In genomic region chr5:92553326-92553725, GRCh38 we compare ENCODE assay signal across 24 cellular contexts.
DNase-seq lines count a peak whose midpoint lies in the region; ATAC-seq and TF ChIP-seq lines count a peak whose summit lies in the region.
"Had no signal": no experiment of that assay in that cellular context is flagged by ENCODE, and none has a peak within 500 bp of the region (broad histone marks: within the 10 kb centered on the region; RNA-seq: fewer than 3 reads in every experiment).

No MANE protein-coding gene starts in this region.

- H3K36me3 ChIP-seq in adipocyte (ENCODE audit: control insufficient read depth, insufficient read depth, low read length, severe bottlenecking) (no peaks in the 10 kb centered on the region), upper lobe of left lung (no peaks in the 10 kb centered on the region)
- H3K36me3 ChIP-seq: vagina, WERI-Rb-1 had no signal

- H3K9me3 ChIP-seq in adipocyte (ENCODE audit: control insufficient read depth, low read length) (no peaks in the 10 kb centered on the region), upper lobe of left lung (no peaks in the 10 kb centered on the region)
- H3K9me3 ChIP-seq: testis, vagina had no signal

- H3K4me3 ChIP-seq in adipocyte (ENCODE audit: low read length): peak overlapping the region; percentile 51
- no peak overlapping the region for H3K4me3 ChIP-seq in upper lobe of left lung
- H3K4me3 ChIP-seq: testis, vagina had no signal

- H3K4me3 Mint-ChIP-seq in Calu3 (ENCODE audit: low read depth, unreplicated experiment) (no peak overlapping the region), type B pancreatic cell (no peak overlapping the region)
- H3K4me3 Mint-ChIP-seq: activated naive CD4-positive, alpha-beta T cell treated with anti-CD3 and anti-CD28 coated beads, Interleukin-2, amount 50 U/mL, for 24 hours; naive B cell; stimulated activated memory B cell treated with anti-CD40 and anti-IgM and Interleukin-4, amounts not matched to agents 10 μg/mL and 1 μg/mL and 100 μg/mL, for 72 hours; T-helper 2 cell treated with Interferon-gamma antibody and Interleukin-4, amounts not matched to agents 5 μg/mL and 100 μg/mL, for 36 hours had no signal

- H3K4me1 ChIP-seq in adipocyte (ENCODE audit: control insufficient read depth, insufficient read depth, low read length) (peaks cover 26% of the 10 kb centered on the region), upper lobe of left lung (no peaks in the 10 kb centered on the region)
- H3K4me1 ChIP-seq: vagina had no signal

- CTCF ChIA-PET in Calu3 (lab: Charles Lee): no interaction called here

- no peak for DNase-seq in Calu3
- no peak for DNase-seq in adipocyte (ENCODE audit: low read depth)
- DNase-seq in iris pigment epithelial cell (ENCODE audit: low read depth): peak; percentile 17
- no peak for DNase-seq in type B pancreatic cell (ENCODE audit: extremely low spot score, unreplicated experiment)
- no peak for DNase-seq in upper lobe of left lung
- DNase-seq: activated CD4-positive, alpha-beta T cell treated with anti-CD3 and anti-CD28 coated beads, Interleukin-2, amount 50 U/mL, for 1 hour; GOT3; Kasumi-1; mesendoderm; naive B cell; NCI-H1694 treated with DMSO at 0.1 percent for 48 hours; NCI-H524 treated with DMSO at 0.1 percent for 48 hours; occipital lobe; stimulated activated CD4-positive, alpha-beta T cell treated with anti-CD3 and anti-CD28 coated beads, Interleukin-2, amount 100 ng/mL, for 48 hours; testis; WERI-Rb-1 had no signal

- no TSS peak for BruUV-seq in Calu3 (replicated peaks; lab: Mats Ljungman, UMichigan)

- H3K4me1 Mint-ChIP-seq in Calu3 (ENCODE audit: low read depth, unreplicated experiment) (peaks cover 11% of the 10 kb centered on the region), type B pancreatic cell (ENCODE audit: unreplicated experiment) (peaks cover 22% of the 10 kb centered on the region)
- H3K4me1 Mint-ChIP-seq: activated naive CD4-positive, alpha-beta T cell treated with anti-CD3 and anti-CD28 coated beads, Interleukin-2, amount 50 U/mL, for 24 hours; naive B cell; stimulated activated memory B cell treated with anti-CD40 and anti-IgM and Interleukin-4, amounts not matched to agents 10 μg/mL and 1 μg/mL and 100 μg/mL, for 72 hours had no signal

- H3K27ac ChIP-seq in upper lobe of left lung: no peak overlapping the region
- H3K27ac ChIP-seq: C4-2B, testis, WERI-Rb-1 had no signal

- intact Hi-C loops in Calu3 (cut with micrococcal nuclease; ENCODE audit: unreplicated experiment): no loop called here

- H3K27me3 ChIP-seq in adipocyte (replicated peaks; ENCODE audit: control insufficient read depth, insufficient read depth, low read length): no peaks in the 10 kb centered on the region
- no peaks in the 10 kb centered on the region for H3K27me3 ChIP-seq in upper lobe of left lung
- H3K27me3 ChIP-seq: testis, vagina had no signal

- no peak for TF ChIP-seq CTCF in Calu3 (IDR thresholded peaks at IDR 0.05; ENCODE audit: unreplicated experiment)
- no peak for TF ChIP-seq CTCF in type B pancreatic cell (conservative IDR thresholded peaks at IDR 0.05)
- no peak for TF ChIP-seq CTCF in upper lobe of left lung (IDR thresholded peaks at IDR 0.05)

- H3K27me3 Mint-ChIP-seq in Calu3 (ENCODE audit: unreplicated experiment): no peaks in the 10 kb centered on the region
- H3K27me3 Mint-ChIP-seq in type B pancreatic cell: no peaks in the 10 kb centered on the region
- H3K27me3 Mint-ChIP-seq: activated naive CD4-positive, alpha-beta T cell treated with anti-CD3 and anti-CD28 coated beads, Interleukin-2, amount 50 U/mL, for 24 hours; naive B cell; stimulated activated memory B cell treated with anti-CD40 and anti-IgM and Interleukin-4, amounts not matched to agents 10 μg/mL and 1 μg/mL and 100 μg/mL, for 72 hours had no signal

- no peaks in the 10 kb centered on the region for H3K36me3 Mint-ChIP-seq in Calu3 (ENCODE audit: insufficient read depth, unreplicated experiment)
- H3K36me3 Mint-ChIP-seq in type B pancreatic cell: no peaks in the 10 kb centered on the region
- H3K36me3 Mint-ChIP-seq: activated naive CD4-positive, alpha-beta T cell treated with anti-CD3 and anti-CD28 coated beads, Interleukin-2, amount 50 U/mL, for 24 hours; naive B cell; stimulated activated memory B cell treated with anti-CD40 and anti-IgM and Interleukin-4, amounts not matched to agents 10 μg/mL and 1 μg/mL and 100 μg/mL, for 72 hours had no signal

- no peak for TF ChIP-seq EP300 in upper lobe of left lung (IDR thresholded peaks at IDR 0.05)

- peak overlapping the region; percentile 69 for H3K9ac ChIP-seq in adipocyte (ENCODE audit: low read length)

- ATAC-seq in HG03354 (IDR thresholded peaks at IDR 0.05; ENCODE audit: poor library complexity, severe bottlenecking, unreplicated experiment): peak; percentile 44
- ATAC-seq in HG02642 (IDR thresholded peaks at IDR 0.05; ENCODE audit: poor library complexity, unreplicated experiment): no peak
- no peak for ATAC-seq in HG03571 (IDR thresholded peaks at IDR 0.05; ENCODE audit: unreplicated experiment)
- no peak for ATAC-seq in upper lobe of left lung (ENCODE audit: low FRiP score in 2 of 2)
- ATAC-seq: stimulated activated memory B cell treated with anti-CD40 and anti-IgM and Interleukin-4, amounts not matched to agents 10 μg/mL and 1 μg/mL and 100 μg/mL, for 72 hours had no signal

- TF ChIP-seq POLR2A in upper lobe of left lung (IDR thresholded peaks at IDR 0.05): no peak

- H3K27ac Mint-ChIP-seq in Calu3 (ENCODE audit: unreplicated experiment) (peak overlapping the region; percentile 94), type B pancreatic cell (no peak overlapping the region)
- H3K27ac Mint-ChIP-seq: activated naive CD4-positive, alpha-beta T cell treated with anti-CD3 and anti-CD28 coated beads, Interleukin-2, amount 50 U/mL, for 24 hours; naive B cell; stimulated activated memory B cell treated with anti-CD40 and anti-IgM and Interleukin-4, amounts not matched to agents 10 μg/mL and 1 μg/mL and 100 μg/mL, for 72 hours; T-helper 2 cell treated with Interferon-gamma antibody and Interleukin-4, amounts not matched to agents 5 μg/mL and 100 μg/mL, for 36 hours had no signal

- H3K9me3 Mint-ChIP-seq in Calu3 (ENCODE audit: low read depth, unreplicated experiment) (no peaks in the 10 kb centered on the region), type B pancreatic cell (no peaks in the 10 kb centered on the region)
- H3K9me3 Mint-ChIP-seq: activated naive CD4-positive, alpha-beta T cell treated with anti-CD3 and anti-CD28 coated beads, Interleukin-2, amount 50 U/mL, for 24 hours; stimulated activated memory B cell treated with anti-CD40 and anti-IgM and Interleukin-4, amounts not matched to agents 10 μg/mL and 1 μg/mL and 100 μg/mL, for 72 hours; T-helper 2 cell treated with Interferon-gamma antibody and Interleukin-4, amounts not matched to agents 5 μg/mL and 100 μg/mL, for 36 hours had no signal
